15 cellular contexts compared by ENCODE assay signal in the genomic region with DNA sequence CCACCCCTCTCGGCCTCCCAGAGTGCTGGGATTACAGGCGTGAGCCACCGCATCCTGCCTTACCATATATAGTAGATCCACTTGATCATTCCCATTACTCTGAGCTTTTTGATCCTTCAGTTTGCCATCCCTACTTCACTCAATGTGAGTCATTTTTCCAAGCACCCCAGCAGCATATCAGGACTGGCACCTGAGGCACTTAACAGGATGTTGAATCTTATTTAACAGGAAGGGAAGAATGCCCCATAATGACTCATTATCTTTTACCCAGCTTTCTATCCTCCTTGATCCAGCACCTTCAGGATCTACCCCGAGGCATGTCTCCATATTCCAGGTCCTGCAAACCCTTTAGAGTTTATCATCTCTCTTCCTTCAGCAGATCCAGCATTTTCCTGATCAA.
DNase-seq lines count a peak whose midpoint lies in the region; ATAC-seq and TF ChIP-seq lines count a peak whose summit lies in the region.
"Had no signal": no experiment of that assay in that cellular context is flagged by ENCODE, and none has a peak within 500 bp of the region (broad histone marks: within the 10 kb centered on the region; RNA-seq: fewer than 3 reads in every experiment).

No MANE protein-coding gene starts in this region.

- DNase-seq in A172 (ENCODE audit: low spot score): peak; percentile 23
- DNase-seq in Daoy (ENCODE audit: low read depth): peak; percentile 13
- peak; percentile 82 for DNase-seq in RPMI7951 (ENCODE audit: low read depth)
- no peak for DNase-seq in foreskin keratinocyte
- no peak for DNase-seq in EL
- no peak for DNase-seq in T-helper 17 cell
- DNase-seq: AML-193; Caco-2; CD4-positive, alpha-beta T cell; DMS79 treated with DMSO at 0.1 percent for 48 hours; KG1 had no signal

- no peaks in the 10 kb centered on the region for H3K9me3 ChIP-seq in T-helper 17 cell (ENCODE audit: control insufficient read depth, low read length, poor library complexity, severe bottlenecking)
- H3K9me3 ChIP-seq: Caco-2, HAP-1 had no signal

- no peaks in the 10 kb centered on the region for H3K36me3 Mint-ChIP-seq in T-helper 17 cell (ENCODE audit: low read depth)

- TF ChIP-seq CTCF in foreskin keratinocyte (conservative IDR thresholded peaks at IDR 0.05): no peak

- no peak overlapping the region for H3K4me3 Mint-ChIP-seq in T-helper 17 cell
- H3K4me3 Mint-ChIP-seq: CD4-positive, alpha-beta T cell had no signal

- H3K4me1 ChIP-seq in foreskin keratinocyte: no peaks in the 10 kb centered on the region
- H3K4me1 ChIP-seq: A549, Caco-2, HAP-1 had no signal

- no peak overlapping the region for H3K27ac ChIP-seq in foreskin keratinocyte
- H3K27ac ChIP-seq: A549, C4-2B had no signal

- ATAC-seq in foreskin keratinocyte (peak; percentile 55), GM18511 (IDR thresholded peaks at IDR 0.05; ENCODE audit: unreplicated experiment) (no peak), T-helper 17 cell (no peak)
- ATAC-seq: A549 had no signal

- H3K4me1 Mint-ChIP-seq in T-helper 17 cell: peaks cover 2% of the 10 kb centered on the region

- H3K27me3 ChIP-seq in foreskin keratinocyte: no peaks in the 10 kb centered on the region

- no peak overlapping the region for H3K27ac Mint-ChIP-seq in T-helper 17 cell
- H3K27ac Mint-ChIP-seq: CD4-positive, alpha-beta T cell had no signal

- H3K27me3 Mint-ChIP-seq in T-helper 17 cell: peaks cover 40% of the 10 kb centered on the region

Comparison
In these comparisons a context has a peak if more than half of its experiments do, and no peak if none do; other contexts are left out.
1. DNase-seq: peak in A172 (single experiment), Daoy (single experiment) and RPMI7951 (single experiment); none in foreskin keratinocyte (0 of 2), EL (single experiment) and T-helper 17 cell (0 of 3).